In the genomic region with DNA sequence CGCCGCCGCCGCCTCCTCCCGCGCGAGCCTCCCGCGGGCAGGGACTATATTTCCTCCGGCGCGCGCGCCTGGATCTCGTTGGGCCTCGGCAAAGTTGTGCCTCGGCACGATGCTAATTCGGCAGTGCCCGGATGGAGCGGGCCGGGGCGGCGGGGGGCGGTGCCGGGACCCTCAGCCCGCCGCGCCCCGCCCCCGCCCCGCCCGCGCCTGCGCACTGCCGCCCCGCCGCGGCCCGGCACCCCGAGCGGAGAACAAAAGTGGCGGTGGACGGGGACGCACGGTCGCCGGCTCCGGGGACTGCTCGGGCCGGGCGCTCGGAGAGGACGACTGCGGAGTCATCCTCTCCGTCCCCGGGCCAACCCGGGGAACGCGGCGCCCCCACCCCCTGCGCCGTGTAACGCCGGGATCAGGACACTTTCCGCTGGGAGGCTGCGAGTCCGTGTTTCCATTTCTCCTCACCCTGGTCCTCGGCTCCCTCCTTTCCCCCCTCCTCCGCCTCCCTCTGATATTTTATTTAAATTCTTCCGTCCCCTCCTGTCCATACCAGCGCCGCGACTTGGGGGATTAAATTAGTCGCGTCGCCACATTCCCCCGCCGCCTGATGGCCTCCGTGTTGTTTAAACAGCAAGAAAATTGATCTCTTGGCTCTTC, we compare ENCODE assay signal across 9 cellular contexts. TPM values are rescaled to one million over a fixed set of nuclear protein-coding genes. Genes with fewer than 3 reads are reported as not detected.
DNase-seq lines count a peak whose midpoint lies in the region; ATAC-seq and TF ChIP-seq lines count a peak whose summit lies in the region.
"Had no signal": no experiment of that assay in that cellular context is flagged by ENCODE, and none has a peak within 500 bp of the region (broad histone marks: within the 10 kb centered on the region; RNA-seq: fewer than 3 reads in every experiment).

A gene (minus strand): TSS at position 125 of the 651 bp plus-strand sequence. CDS start 456 bp downstream, outside the sequence.

- peaks cover 7% of the 10 kb centered on the region; the same call in 1 of the 2 replicates for H3K4me1 ChIP-seq in BLaER1
- H3K4me1 ChIP-seq in ectodermal cell (ENCODE audit: control insufficient read depth, insufficient read depth, low read length), result no peaks in the 10 kb centered on the region
- H3K4me1 ChIP-seq in mesodermal cell (ENCODE audit: control insufficient read depth, insufficient read depth, low read length, poor library complexity, severe bottlenecking), result no peaks in the 10 kb centered on the region
- peaks cover 15% of the 10 kb centered on the region for H3K4me1 ChIP-seq in testis

- no peak for TF ChIP-seq POLR2A in testis (IDR thresholded peaks at IDR 0.05)

- H3K9ac ChIP-seq in BLaER1, result peak within 1 kb of the TSS; percentile 72

- H3K27ac ChIP-seq in BLaER1 (peak within 1 kb of the TSS; percentile 59; the same call in 1 of the 2 replicates), ectodermal cell (ENCODE audit: insufficient read depth, low read depth, low read length, poor library complexity, severe bottlenecking) (peak within 1 kb of the TSS; percentile 95), mesodermal cell (ENCODE audit: low read depth, low read length, severe bottlenecking) (peak within 1 kb of the TSS; percentile 80), testis (peak within 1 kb of the TSS; percentile 76 to 79)
- H3K27ac ChIP-seq: HL-60 had no signal

- TF ChIP-seq CTCF in testis (IDR thresholded peaks at IDR 0.05), result no peak

- intact Hi-C loops in testis (cut with DNase I; ENCODE audit: low total_unique reads), result no loop called here

- ATAC-seq in SK-N-SH treated with all-trans-retinoic acid at 6 μM for 48 hours, result peak; percentile 32

- H3K4me2 ChIP-seq in BLaER1, result peak within 1 kb of the TSS; percentile 78

- H3K4me3 ChIP-seq in BLaER1, result peak within 1 kb of the TSS; percentile 71
- H3K4me3 ChIP-seq in ectodermal cell (ENCODE audit: insufficient read depth, low read depth, low read length), result peak within 1 kb of the TSS; percentile 67
- peak within 1 kb of the TSS; percentile 73 for H3K4me3 ChIP-seq in mesodermal cell (ENCODE audit: extremely low read depth, insufficient read depth, low read length, poor library complexity, severe bottlenecking)
- H3K4me3 ChIP-seq in testis, result peak within 1 kb of the TSS; percentile 69 to 78

- H3K9me3 ChIP-seq in BLaER1, result no peaks in the 10 kb centered on the region; the same call in 1 of the 2 replicates
- no peaks in the 10 kb centered on the region for H3K9me3 ChIP-seq in ectodermal cell (ENCODE audit: control insufficient read depth, low read length)
- no peaks in the 10 kb centered on the region for H3K9me3 ChIP-seq in mesodermal cell (ENCODE audit: control insufficient read depth, low read length)
- no peaks in the 10 kb centered on the region for H3K9me3 ChIP-seq in testis

- 0% methylated on average over 80 of the region's 80 CpGs for WGBS in ectodermal cell, 2 experiments
- WGBS in mesodermal cell (ENCODE audit: insufficient coverage in 2 of 2), 2 experiments, result 0 to 1% methylated on average over 34 to 58 of the region's 80 CpGs
- 0 to 1% methylated on average over 15 to 54 of the region's 80 CpGs for WGBS in testis, 2 donors

- DNase-seq in HT1080 (ENCODE audit: low read depth), result peak; percentile 33
- DNase-seq in testis, result peak; percentile 91
- DNase-seq in SKM-1 (lab: John Stamatoyannopoulos, UW; ENCODE audit: unreplicated experiment), result no peak
- no peak for DNase-seq in GM19238 (ENCODE audit: insufficient read length, low spot score)

- H3K36me3 ChIP-seq in BLaER1 (no peaks in the 10 kb centered on the region), ectodermal cell (ENCODE audit: control insufficient read depth, insufficient read depth, low read length) (no peaks in the 10 kb centered on the region), mesodermal cell (ENCODE audit: control insufficient read depth, insufficient read depth, low read length) (no peaks in the 10 kb centered on the region), testis (ENCODE audit: low read depth, missing control alignments) (no peaks in the 10 kb centered on the region)

- H3K27me3 ChIP-seq in BLaER1 (peaks cover 58% of the 10 kb centered on the region), ectodermal cell (ENCODE audit: control insufficient read depth, insufficient read depth, low read length, poor library complexity, severe bottlenecking) (no peaks in the 10 kb centered on the region), testis (no peaks in the 10 kb centered on the region)

- peaks cover 38% of the 10 kb centered on the region for H4K20me1 ChIP-seq in BLaER1

TF ChIP-seq in SK-N-SH treated with all-trans-retinoic acid at 6 μM for 48 hours, 23 proteins besides CTCF, POLR2A, EP300 and RAD21:
- no peak for TF ChIP-seq ZNF565 (CRISPR knock-in tag; conservative IDR thresholded peaks at IDR 0.05; ENCODE audit: low read depth)
- TF ChIP-seq TCF4 (CRISPR knock-in tag; IDR thresholded peaks at IDR 0.05; ENCODE audit: borderline replicate concordance), result no peak
- no peak for TF ChIP-seq OSR1 (CRISPR knock-in tag; IDR thresholded peaks at IDR 0.05)
- no peak for TF ChIP-seq ZNF70 (CRISPR knock-in tag; IDR thresholded peaks at IDR 0.05)
- no peak for TF ChIP-seq BACH2 (CRISPR knock-in tag; IDR thresholded peaks at IDR 0.05; ENCODE audit: borderline replicate concordance)
- TF ChIP-seq PPARA (CRISPR knock-in tag; IDR thresholded peaks at IDR 0.05; ENCODE audit: borderline replicate concordance), result no peak
- TF ChIP-seq, protein P1, sequence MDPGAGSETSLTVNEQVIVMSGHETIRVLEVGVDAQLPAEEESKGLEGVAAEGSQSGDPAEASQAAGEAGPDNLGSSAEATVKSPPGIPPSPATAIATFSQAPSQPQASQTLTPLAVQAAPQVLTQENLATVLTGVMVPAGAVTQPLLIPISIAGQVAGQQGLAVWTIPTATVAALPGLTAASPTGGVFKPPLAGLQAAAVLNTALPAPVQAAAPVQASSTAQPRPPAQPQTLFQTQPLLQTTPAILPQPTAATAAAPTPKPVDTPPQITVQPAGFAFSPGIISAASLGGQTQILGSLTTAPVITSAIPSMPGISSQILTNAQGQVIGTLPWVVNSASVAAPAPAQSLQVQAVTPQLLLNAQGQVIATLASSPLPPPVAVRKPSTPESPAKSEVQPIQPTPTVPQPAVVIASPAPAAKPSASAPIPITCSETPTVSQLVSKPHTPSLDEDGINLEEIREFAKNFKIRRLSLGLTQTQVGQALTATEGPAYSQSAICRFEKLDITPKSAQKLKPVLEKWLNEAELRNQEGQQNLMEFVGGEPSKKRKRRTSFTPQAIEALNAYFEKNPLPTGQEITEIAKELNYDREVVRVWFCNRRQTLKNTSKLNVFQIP (CRISPR knock-in tag; IDR thresholded peaks at IDR 0.05; ENCODE audit: borderline replicate concordance, low read depth), result no peak
- TF ChIP-seq ZFP3 (CRISPR knock-in tag; IDR thresholded peaks at IDR 0.05), result no peak

RNA-seq across cellular contexts. Expression of the gene that starts here (rescaled TPM):
- total RNA-seq in HT1080 (2014; rRNA removed; shearing (Covaris generic)), result 1.8 and 3.9 TPM in 2 replicates
- polyA plus RNA-seq in HT1080 (2015; cell fraction: cytosol; rRNA removed), result 0.38 and 0.84 TPM in 2 replicates
- polyA plus RNA-seq in HT1080 (2015; cell fraction: nucleus; rRNA removed), result 0.83 and 2.1 TPM in 2 replicates
- 20.7 TPM for polyA plus RNA-seq in ectodermal cell (2013, experiment 1 of 4)
- 15.9 TPM for polyA plus RNA-seq in ectodermal cell (2013, experiment 2 of 4)
- 16.1 TPM for polyA plus RNA-seq in ectodermal cell (2013, experiment 3 of 4)
- polyA plus RNA-seq in ectodermal cell (2013, experiment 4 of 4), result 20.0 TPM
- 7.4 TPM for polyA plus RNA-seq in mesodermal cell (2013, experiment 1 of 2)
- polyA plus RNA-seq in mesodermal cell (2013, experiment 2 of 2), result 5.6 TPM
- 10 to 100 TPM; 19.0 to 37.9 TPM for total RNA-seq in testis
- 8.5 TPM for polyA plus RNA-seq in testis (ENCODE audit: insufficient read depth, low read depth, low replicate concordance)

Comparison
In these comparisons a context has a peak if more than half of its experiments do, and no peak if none do; other contexts are left out.
1. DNase-seq: peak in HT1080 (single experiment) and testis (single experiment); none in SKM-1 (single experiment) and GM19238 (single experiment).
2. Peak in every context shown above with its lines, with median percentiles within 50 percentile points of each other: H3K27ac ChIP-seq and H3K4me3 ChIP-seq.